8 cellular contexts compared by ENCODE assay signal in the genomic region with DNA sequence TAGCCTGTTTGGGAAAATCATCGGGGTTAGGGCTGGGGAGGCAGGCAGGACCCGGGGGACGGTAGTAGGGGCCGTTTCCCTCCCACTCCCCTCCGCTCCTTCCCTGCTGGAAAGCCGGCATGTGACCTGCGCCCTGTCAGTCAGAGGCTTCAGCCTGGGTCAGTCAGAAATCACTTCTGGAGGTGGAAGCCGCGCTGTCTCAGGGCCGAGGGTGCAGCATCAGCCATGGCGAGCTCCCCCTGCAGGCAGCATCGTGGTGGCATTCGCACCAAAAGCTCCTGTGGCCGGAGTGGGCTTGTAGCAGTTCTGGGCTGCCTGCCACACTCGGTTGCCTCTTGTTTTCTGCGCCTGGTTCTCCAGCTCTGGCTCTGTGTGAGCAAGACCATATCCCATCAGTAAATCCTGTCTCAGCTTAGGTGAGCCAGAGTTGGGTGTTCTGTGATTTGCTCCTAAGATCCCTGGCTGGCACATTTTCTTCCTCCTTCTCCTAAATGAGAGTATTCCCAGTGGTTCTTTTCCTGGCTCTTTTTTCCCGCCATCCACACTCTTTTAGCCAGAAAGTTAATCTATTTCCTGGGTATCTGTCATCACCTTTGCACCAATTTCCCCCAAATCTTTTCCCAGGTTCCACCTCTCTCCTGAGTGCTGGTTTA. TPM values are rescaled to one million over a fixed set of nuclear protein-coding genes. Genes with fewer than 3 reads are reported as not detected.
DNase-seq lines count a peak whose midpoint lies in the region; ATAC-seq and TF ChIP-seq lines count a peak whose summit lies in the region.

No MANE protein-coding gene starts in this region.

- ATAC-seq in HG02852 (IDR thresholded peaks at IDR 0.05; ENCODE audit: unreplicated experiment) = peak; percentile 86

- H2AFZ ChIP-seq in fibroblast of lung (ENCODE audit: low read length) = no peak overlapping the region
- peak overlapping the region; percentile 85 for H2AFZ ChIP-seq in neuronal stem cell (ENCODE audit: low read length)

- H3K27me3 ChIP-seq in fibroblast of lung (ENCODE audit: control insufficient read depth, insufficient read depth, low read length) = peaks cover 7% of the 10 kb centered on the region
- peaks cover 0 to 17% (median 0%) of the 10 kb centered on the region in 3 experiments for H3K27me3 ChIP-seq in neuronal stem cell (ENCODE audit: control insufficient read depth in 3 of 3, insufficient read depth in 3 of 3, low read depth in 1 of 3, low read length in 3 of 3)
- no peaks in the 10 kb centered on the region for H3K27me3 ChIP-seq in tibial artery

- no peak overlapping the region for H4K8ac ChIP-seq in neuronal stem cell (ENCODE audit: low read depth, low read length)

- no peak overlapping the region for H4K91ac ChIP-seq in neuronal stem cell (ENCODE audit: low read depth, low read length, poor library complexity)

- H3K79me2 ChIP-seq in fibroblast of lung (ENCODE audit: control insufficient read depth, insufficient read depth, low read length) = no peaks in the 10 kb centered on the region

- no peaks in the 10 kb centered on the region for H3K4me1 ChIP-seq in fibroblast of lung (ENCODE audit: control insufficient read depth, extremely low read depth, insufficient read depth, low read length)
- no peaks in the 10 kb centered on the region for H3K4me1 ChIP-seq in neuronal stem cell (ENCODE audit: control insufficient read depth in 2 of 2, insufficient read depth in 1 of 2, low read depth in 1 of 2, low read length in 2 of 2)
- H3K4me1 ChIP-seq in tibial artery = peaks cover 0 to 7% (median 3%) of the 10 kb centered on the region in 4 donors

- H4K20me1 ChIP-seq in fibroblast of lung (ENCODE audit: control insufficient read depth, extremely low read depth, insufficient read depth, low read length) = no peaks in the 10 kb centered on the region

- WGBS in neuronal stem cell (ENCODE audit: extremely low coverage in 2 of 2, insufficient read length in 2 of 2, insufficient replicate concordance in 1 of 2), 2 donors = no CpG with 5 or more reads among the region's 17 CpGs

- peak; percentile 1 to 44 for DNase-seq in SHP77 (lab: John Stamatoyannopoulos, UW)
- no peak for DNase-seq in SHP77 treated with DMSO at 0.1 percent for 48 hours (lab: John Stamatoyannopoulos, UW)
- peak; percentile 19 for DNase-seq in NCI-H69 (lab: John Stamatoyannopoulos, UW)
- DNase-seq in activated T-cell treated with anti-CD3 and anti-CD28 coated beads for 1 hour (ENCODE audit: low read depth) = peak; percentile 67
- DNase-seq in fibroblast of lung (ENCODE audit: low read depth in 2 of 2) = peak; percentile 52 to 54
- peak; percentile 67 for DNase-seq in neuronal stem cell (ENCODE audit: low spot score)
- peak; percentile 67 to 80 for DNase-seq in tibial artery

- H3K9me3 ChIP-seq in fibroblast of lung (ENCODE audit: control insufficient read depth, insufficient read depth, low read depth, low read length) (no peaks in the 10 kb centered on the region), neuronal stem cell (replicated peaks in 1 of 2; ENCODE audit: control insufficient read depth in 2 of 2, insufficient read depth in 1 of 2, low read depth in 1 of 2, low read length in 2 of 2) (no peaks in the 10 kb centered on the region), tibial artery (no peaks in the 10 kb centered on the region)

- intact Hi-C loops in tibial artery (cut with DNase I; ENCODE audit: low total_unique reads) = no loop called here

- no peak overlapping the region for H2BK5ac ChIP-seq in neuronal stem cell (ENCODE audit: low read length)

- H2BK120ac ChIP-seq in neuronal stem cell (ENCODE audit: low read depth, low read length) = no peak overlapping the region

- H3K18ac ChIP-seq in neuronal stem cell (ENCODE audit: low read length) = peak overlapping the region; percentile 3

- TF ChIP-seq CTCF in fibroblast of lung (conservative IDR thresholded peaks at IDR 0.05 in 1 of 2, IDR thresholded peaks at IDR 0.05 in 1 of 2; ENCODE audit: low read depth in 1 of 2, low read length in 2 of 2) (peak; percentile 58 to 75), tibial artery (IDR thresholded peaks at IDR 0.05) (peak; percentile 42 to 54)

- no peak overlapping the region for H2BK12ac ChIP-seq in neuronal stem cell (ENCODE audit: low read length)

- no peaks in the 10 kb centered on the region for H3K79me1 ChIP-seq in neuronal stem cell (ENCODE audit: low read depth, low read length)

- H3K23ac ChIP-seq in neuronal stem cell (ENCODE audit: low read depth, low read length, poor library complexity) = no peak overlapping the region

- H3K4ac ChIP-seq in neuronal stem cell (ENCODE audit: low read length) = no peak overlapping the region

- no peak overlapping the region for H3K4me3 ChIP-seq in fibroblast of lung (replicated peaks in 1 of 4; ENCODE audit: control extremely low read depth in 1 of 4, insufficient read depth in 1 of 4, low read depth in 3 of 4, low read length in 4 of 4)
- H3K4me3 ChIP-seq in neuronal stem cell (ENCODE audit: low read length in 2 of 2) = no peak overlapping the region
- H3K4me3 ChIP-seq in tibial artery = no peak overlapping the region

- H3K27ac ChIP-seq in fibroblast of lung (ENCODE audit: insufficient read depth, low read length) (no peak overlapping the region), neuronal stem cell (replicated peaks; ENCODE audit: low read length) (no peak overlapping the region), tibial artery (no peak overlapping the region)

- H3K9ac ChIP-seq in fibroblast of lung (ENCODE audit: insufficient read depth, low read length) (no peak overlapping the region), neuronal stem cell (ENCODE audit: low read depth, low read length, poor library complexity) (no peak overlapping the region)

- no peak overlapping the region for H2AK5ac ChIP-seq in neuronal stem cell (ENCODE audit: low read depth, low read length)

- H2BK15ac ChIP-seq in neuronal stem cell (ENCODE audit: low read length) = no peak overlapping the region

- H3K14ac ChIP-seq in neuronal stem cell (ENCODE audit: low read length) = no peak overlapping the region

- H3K36me3 ChIP-seq in fibroblast of lung (ENCODE audit: control insufficient read depth, insufficient read depth, low read length) (no peaks in the 10 kb centered on the region), neuronal stem cell (replicated peaks in 1 of 2; ENCODE audit: control insufficient read depth in 2 of 2, insufficient read depth in 2 of 2, low read length in 2 of 2) (no peaks in the 10 kb centered on the region), tibial artery (no peaks in the 10 kb centered on the region)

- H3K4me2 ChIP-seq in fibroblast of lung (ENCODE audit: extremely low read depth, insufficient read depth, low read length) (no peak overlapping the region), neuronal stem cell (ENCODE audit: insufficient read depth, low read length, poor library complexity, severe bottlenecking) (peak overlapping the region; percentile 32)

RNA-seq across cellular contexts. Expression of a gene that starts 17.3 kb away (rescaled TPM):
- total RNA-seq in fibroblast of lung = 3.6 and 4.1 TPM in 2 replicates
- polyA plus RNA-seq in fibroblast of lung = 0.76 and 1.00 TPM in 2 replicates
- 0.21 and 0.65 TPM in 2 replicates for polyA plus RNA-seq in fibroblast of lung (2012)
- 0.19 TPM in 1 of 2 replicates, not detected in the other for polyA minus RNA-seq in fibroblast of lung (ENCODE audit: low replicate concordance)
- 0.06 TPM for polyA plus RNA-seq in neuronal stem cell (2013, experiment 1 of 2)
- polyA plus RNA-seq in neuronal stem cell (2013, experiment 2 of 2) = 0.10 TPM
